ENCODE assay signal across 14 cellular contexts in genomic region chr19:49481020-49481683, GRCh38. TPM values are rescaled to one million over a fixed set of nuclear protein-coding genes. Genes with fewer than 3 reads are reported as not detected.
DNase-seq lines count a peak whose midpoint lies in the region; ATAC-seq and TF ChIP-seq lines count a peak whose summit lies in the region.
"Had no signal": no experiment of that assay in that cellular context is flagged by ENCODE, and none has a peak within 500 bp of the region (broad histone marks: within the 10 kb centered on the region; RNA-seq: fewer than 3 reads in every experiment).

No MANE protein-coding gene starts in this region.

- DNase-seq in activated T-cell treated with anti-CD3 and anti-CD28 coated beads, Interleukin-2, amount 50 U/mL, for 72 hours, result no peak
- no peak for DNase-seq in activated T-cell treated with anti-CD3 and anti-CD28 coated beads, Interleukin-2, amount 50 U/mL, for 48 hours
- DNase-seq in progenitor cell of endocrine pancreas (ENCODE audit: low spot score, unreplicated experiment), result no peak
- no peak for DNase-seq in NCI-H1436 treated with DMSO at 0.1 percent for 48 hours (lab: John Stamatoyannopoulos, UW)
- DNase-seq in NCI-H82 (lab: John Stamatoyannopoulos, UW), result no peak
- DNase-seq: activated B cell treated with CpG ODN at 0.5 μM for 24 hours; glutamatergic neuron; HCEC 1CT; NCI-H2029; NCI-H446 treated with DMSO at 0.1 percent for 48 hours; pancreas; stimulated activated CD4-positive, alpha-beta T cell treated with anti-CD3 and anti-CD28 coated beads, Interleukin-2, amount 100 ng/mL, for 24 hours had no signal

- H3K4me3 Mint-ChIP-seq in activated T-cell treated with anti-CD3 and anti-CD28 coated beads, Interleukin-2, amount 50 U/mL, for 72 hours, result no peak overlapping the region
- no peak overlapping the region for H3K4me3 Mint-ChIP-seq in activated T-helper 17 cell treated with anti-CD3 and anti-CD28 coated beads, Interleukin-2, amount 50 U/mL, for 72 hours
- no peak overlapping the region for H3K4me3 Mint-ChIP-seq in progenitor cell of endocrine pancreas (ENCODE audit: low read depth)
- H3K4me3 Mint-ChIP-seq: activated B cell treated with CpG ODN at 0.5 μM for 24 hours had no signal

- H3K9me3 Mint-ChIP-seq in activated T-cell treated with anti-CD3 and anti-CD28 coated beads, Interleukin-2, amount 50 U/mL, for 72 hours, result no peaks in the 10 kb centered on the region
- H3K9me3 Mint-ChIP-seq in activated T-helper 17 cell treated with anti-CD3 and anti-CD28 coated beads, Interleukin-2, amount 50 U/mL, for 72 hours, result no peaks in the 10 kb centered on the region
- no peaks in the 10 kb centered on the region for H3K9me3 Mint-ChIP-seq in progenitor cell of endocrine pancreas (ENCODE audit: low read depth)
- H3K9me3 Mint-ChIP-seq: activated B cell treated with CpG ODN at 0.5 μM for 24 hours had no signal

- H3K27me3 Mint-ChIP-seq in activated T-cell treated with anti-CD3 and anti-CD28 coated beads, Interleukin-2, amount 50 U/mL, for 72 hours (ENCODE audit: low read depth), result no peaks in the 10 kb centered on the region
- no peaks in the 10 kb centered on the region for H3K27me3 Mint-ChIP-seq in activated T-helper 17 cell treated with anti-CD3 and anti-CD28 coated beads, Interleukin-2, amount 50 U/mL, for 72 hours
- peaks cover 3% of the 10 kb centered on the region for H3K27me3 Mint-ChIP-seq in progenitor cell of endocrine pancreas
- H3K27me3 Mint-ChIP-seq: activated B cell treated with CpG ODN at 0.5 μM for 24 hours had no signal

- no peak for ATAC-seq in activated T-cell treated with anti-CD3 and anti-CD28 coated beads, Interleukin-2, amount 50 U/mL, for 72 hours (replicated peaks in 1 of 2)
- ATAC-seq in activated T-helper 17 cell treated with anti-CD3 and anti-CD28 coated beads, Interleukin-2, amount 50 U/mL, for 72 hours (replicated peaks), result no peak
- ATAC-seq: pancreas, Right ventricle myocardium inferior had no signal

- H3K36me3 Mint-ChIP-seq in activated T-cell treated with anti-CD3 and anti-CD28 coated beads, Interleukin-2, amount 50 U/mL, for 72 hours (ENCODE audit: insufficient read depth in 2 of 2), result peaks cover 4 to 13% of the 10 kb centered on the region in 2 donors
- peaks cover 89% of the 10 kb centered on the region for H3K36me3 Mint-ChIP-seq in activated T-helper 17 cell treated with anti-CD3 and anti-CD28 coated beads, Interleukin-2, amount 50 U/mL, for 72 hours (ENCODE audit: low read depth)
- no peaks in the 10 kb centered on the region for H3K36me3 Mint-ChIP-seq in progenitor cell of endocrine pancreas (ENCODE audit: insufficient read depth)

- H3K27ac Mint-ChIP-seq in activated T-cell treated with anti-CD3 and anti-CD28 coated beads, Interleukin-2, amount 50 U/mL, for 72 hours, result peak overlapping the region; percentile 19
- peak overlapping the region; percentile 51 for H3K27ac Mint-ChIP-seq in activated T-helper 17 cell treated with anti-CD3 and anti-CD28 coated beads, Interleukin-2, amount 50 U/mL, for 72 hours
- peak overlapping the region; percentile 87 for H3K27ac Mint-ChIP-seq in progenitor cell of endocrine pancreas
- H3K27ac Mint-ChIP-seq: activated B cell treated with CpG ODN at 0.5 μM for 24 hours had no signal

- no peak for TF ChIP-seq CTCF in progenitor cell of endocrine pancreas (IDR thresholded peaks at IDR 0.05; ENCODE audit: unreplicated experiment)

- peaks cover 25% of the 10 kb centered on the region for H3K4me1 Mint-ChIP-seq in activated T-cell treated with anti-CD3 and anti-CD28 coated beads, Interleukin-2, amount 50 U/mL, for 72 hours (ENCODE audit: low read depth)
- peaks cover 4% of the 10 kb centered on the region for H3K4me1 Mint-ChIP-seq in activated T-helper 17 cell treated with anti-CD3 and anti-CD28 coated beads, Interleukin-2, amount 50 U/mL, for 72 hours
- H3K4me1 Mint-ChIP-seq in progenitor cell of endocrine pancreas (ENCODE audit: low read depth), result peaks cover 4% of the 10 kb centered on the region

RNA-seq across cellular contexts. Expression of gene RPL13A, which starts 6.3 kb away (rescaled TPM):
- total RNA-seq in activated T-cell treated with anti-CD3 and anti-CD28 coated beads, Interleukin-2, amount 50 U/mL, for 72 hours, result 1,000 to 10,000 TPM; 4,603 to 5,026 TPM
- 1,000 to 10,000 TPM; 3,905 to 4,763 TPM for total RNA-seq in activated T-helper 17 cell treated with anti-CD3 and anti-CD28 coated beads, Interleukin-2, amount 50 U/mL, for 72 hours
- 2,665 and 2,783 TPM in 2 replicates for total RNA-seq in progenitor cell of endocrine pancreas

RNA-seq across cellular contexts. Expression of gene FLT3LG, which starts 7.1 kb away (rescaled TPM):
- 10 to 100 TPM; 69.7 to 76.3 TPM for total RNA-seq in activated T-cell treated with anti-CD3 and anti-CD28 coated beads, Interleukin-2, amount 50 U/mL, for 72 hours
- total RNA-seq in activated T-helper 17 cell treated with anti-CD3 and anti-CD28 coated beads, Interleukin-2, amount 50 U/mL, for 72 hours, result 10 to 100 TPM; 77.2 to 92.8 TPM
- total RNA-seq in progenitor cell of endocrine pancreas, result 0.96 and 1.1 TPM in 2 replicates

RNA-seq across cellular contexts. Expression of gene RPS11, which starts 15.1 kb away (rescaled TPM):
- total RNA-seq in activated T-cell treated with anti-CD3 and anti-CD28 coated beads, Interleukin-2, amount 50 U/mL, for 72 hours, result 1,000 to 10,000 TPM; 2,679 to 2,721 TPM
- total RNA-seq in activated T-helper 17 cell treated with anti-CD3 and anti-CD28 coated beads, Interleukin-2, amount 50 U/mL, for 72 hours, result 1,000 to 10,000 TPM; 2,381 to 3,085 TPM
- 2,272 and 2,377 TPM in 2 replicates for total RNA-seq in progenitor cell of endocrine pancreas

RNA-seq across cellular contexts. Expression of gene ALDH16A1, which starts 28.1 kb away (rescaled TPM):
- 10 to 100 TPM; 21.8 to 23.4 TPM for total RNA-seq in activated T-cell treated with anti-CD3 and anti-CD28 coated beads, Interleukin-2, amount 50 U/mL, for 72 hours
- 10 to 100 TPM; 15.5 to 39.1 TPM for total RNA-seq in activated T-helper 17 cell treated with anti-CD3 and anti-CD28 coated beads, Interleukin-2, amount 50 U/mL, for 72 hours
- total RNA-seq in progenitor cell of endocrine pancreas, result 44.2 and 46.0 TPM in 2 replicates

RNA-seq across cellular contexts. Expression of gene PIH1D1, which starts 29.5 kb away (rescaled TPM):
- 100 to 1,000 TPM; 128 to 132 TPM for total RNA-seq in activated T-cell treated with anti-CD3 and anti-CD28 coated beads, Interleukin-2, amount 50 U/mL, for 72 hours
- 100 to 1,000 TPM; 183 to 194 TPM for total RNA-seq in activated T-helper 17 cell treated with anti-CD3 and anti-CD28 coated beads, Interleukin-2, amount 50 U/mL, for 72 hours
- total RNA-seq in progenitor cell of endocrine pancreas, result 125 TPM in 2 replicates

Comparison
In these comparisons a context has a peak if more than half of its experiments do, and no peak if none do; other contexts are left out.
1. H3K27ac Mint-ChIP-seq: peak in every context shown above with its lines; median percentile 87 in progenitor cell of endocrine pancreas; 51 in activated T-helper 17 cell treated with anti-CD3 and anti-CD28 coated beads, Interleukin-2, amount 50 U/mL, for 72 hours; 19 in activated T-cell treated with anti-CD3 and anti-CD28 coated beads, Interleukin-2, amount 50 U/mL, for 72 hours.
2. RNA of gene FLT3LG, which starts 7.1 kb away (total RNA-seq): 77.2 to 92.8 TPM in activated T-helper 17 cell treated with anti-CD3 and anti-CD28 coated beads, Interleukin-2, amount 50 U/mL, for 72 hours and 69.7 to 76.3 TPM in activated T-cell treated with anti-CD3 and anti-CD28 coated beads, Interleukin-2, amount 50 U/mL, for 72 hours; 0.96 to 1.1 TPM in progenitor cell of endocrine pancreas; every median in the first group is over 10 times any median in the second.